9 cellular contexts compared by ENCODE assay signal in the genomic region with DNA sequence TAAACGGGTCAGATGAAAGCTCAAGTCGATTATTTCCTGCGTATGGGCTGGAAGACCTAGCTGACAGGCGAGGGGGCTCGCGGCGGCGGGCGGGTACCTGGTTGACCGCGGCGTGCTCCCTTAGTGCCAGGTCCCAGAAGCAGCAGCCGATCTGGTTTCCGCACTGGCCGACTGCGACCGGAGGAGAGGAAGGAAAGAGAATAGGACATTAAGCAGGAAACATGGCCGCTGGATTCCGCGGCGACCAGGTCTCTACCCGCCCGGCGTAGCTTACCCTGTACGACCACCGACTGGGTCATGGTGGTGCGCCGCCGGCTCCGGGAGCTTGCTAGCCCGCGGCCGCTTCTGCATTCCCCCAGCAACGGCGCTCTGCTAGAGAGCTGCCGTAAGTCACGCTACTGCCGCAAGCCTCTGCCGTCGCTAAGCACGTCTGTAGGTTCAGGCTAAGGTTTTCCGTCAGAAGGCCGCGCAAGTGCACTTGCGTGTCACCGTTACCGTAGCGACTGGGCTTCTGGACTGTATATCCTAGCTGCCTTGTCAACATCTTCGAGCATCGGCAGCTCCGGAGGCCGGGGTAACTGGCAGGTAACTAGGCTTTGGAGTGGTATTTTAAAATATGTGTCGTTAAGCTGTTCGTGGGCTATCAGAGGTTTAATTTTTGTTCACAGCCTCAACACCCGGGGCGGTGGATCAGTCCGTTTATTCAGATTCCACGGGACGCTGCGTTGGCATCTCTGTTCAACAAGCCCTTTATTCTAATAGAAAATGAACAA. TPM values are rescaled to one million over a fixed set of nuclear protein-coding genes. Genes with fewer than 3 reads are reported as not detected.
DNase-seq lines count a peak whose midpoint lies in the region; ATAC-seq and TF ChIP-seq lines count a peak whose summit lies in the region.
"Had no signal": no experiment of that assay in that cellular context is flagged by ENCODE, and none has a peak within 500 bp of the region (broad histone marks: within the 10 kb centered on the region; RNA-seq: fewer than 3 reads in every experiment).

Gene FAM229B (plus strand): TSS at position 456 of the 773 bp plus-strand sequence. CDS start 11,693 bp downstream, outside the sequence.
Gene TUBE1 (minus strand): TSS at position 347 of the 773 bp plus-strand sequence. CDS start 48 bp downstream, at position 299.

- CTCF ChIA-PET in activated CD4-positive, alpha-beta T cell treated with anti-CD3 and anti-CD28 coated beads for 36 hours (lab: Charles Lee) = interaction anchor here (0.6 to 4.4 kb wide), 24 partner anchors 9 to 1925 kb away, joined by 3 to 101 read pairs (median 4); partner anchors contain the start of gene TRAF3IP2

- no peaks in the 10 kb centered on the region for H3K9me3 ChIP-seq in BE2C

- H3K4me3 ChIP-seq in BE2C (ENCODE audit: low read depth, low read length) = peak within 1 kb of the TSS; percentile 97
- H3K4me3 ChIP-seq in coronary artery = peak within 1 kb of the TSS; percentile 82

- no peaks in the 10 kb centered on the region for H3K9me3 Mint-ChIP-seq in activated CD4-positive, alpha-beta T cell treated with anti-CD3 and anti-CD28 coated beads for 36 hours (ENCODE audit: low read depth)
- H3K9me3 Mint-ChIP-seq: dendritic cell treated with granulocyte-macrophage colony-stimulating factor and Interleukin-4, amounts not matched to agents 40 ng/mL and 50 ng/mL, for 4 days had no signal

- ATAC-seq in HG03432 (IDR thresholded peaks at IDR 0.05; ENCODE audit: unreplicated experiment) = peak; percentile 97
- peak; percentile 98 for ATAC-seq in activated CD4-positive, alpha-beta T cell treated with anti-CD3 and anti-CD28 coated beads for 36 hours
- peak; percentile 99 for ATAC-seq in left colon

- peaks cover 12% of the 10 kb centered on the region for H3K27me3 Mint-ChIP-seq in activated CD4-positive, alpha-beta T cell treated with anti-CD3 and anti-CD28 coated beads for 36 hours

- no peaks in the 10 kb centered on the region for H3K27me3 ChIP-seq in BE2C

- POLR2A ChIA-PET in activated CD4-positive, alpha-beta T cell treated with anti-CD3 and anti-CD28 coated beads for 36 hours (lab: Charles Lee) = interaction anchor here (0.5 to 0.9 kb wide), 4 partner anchors 76 to 1879 kb away, joined by 3 to 13 read pairs (median 4); partner anchors contain the start of gene TRAF3IP2

- intact Hi-C loops in activated CD4-positive, alpha-beta T cell treated with anti-CD3 and anti-CD28 coated beads for 36 hours (cut with DNase I, micrococcal nuclease) = loop anchor here (1.0 to 2.0 kb wide), 5 partner anchors 45 to 1883 kb away; partner anchors contain the start of gene HDAC2 (in 1 of the 2)
- intact Hi-C loops in left colon (cut with DNase I, micrococcal nuclease) = no loop called here

- H3K4me3 Mint-ChIP-seq in activated CD4-positive, alpha-beta T cell treated with anti-CD3 and anti-CD28 coated beads for 36 hours = no peak within 1 kb of the TSS
- H3K4me3 Mint-ChIP-seq: dendritic cell treated with granulocyte-macrophage colony-stimulating factor and Interleukin-4, amounts not matched to agents 40 ng/mL and 50 ng/mL, for 4 days had no signal

- TF ChIP-seq POLR2A in GM19193 (IDR thresholded peaks at IDR 0.05; ENCODE audit: extremely low read depth, insufficient read depth, insufficient read length) = peak; percentile 80

- peaks cover 20% of the 10 kb centered on the region for H3K36me3 Mint-ChIP-seq in activated CD4-positive, alpha-beta T cell treated with anti-CD3 and anti-CD28 coated beads for 36 hours (ENCODE audit: low read depth)

- peak; percentile 95 for DNase-seq in BE2C
- peak; percentile 59 for DNase-seq in NCI-H510A (lab: John Stamatoyannopoulos, UW)
- peak; percentile 95 for DNase-seq in activated CD4-positive, alpha-beta T cell treated with anti-CD3 and anti-CD28 coated beads for 36 hours
- peak; percentile 94 for DNase-seq in coronary artery (ENCODE audit: low spot score)
- peak; percentile 93 to 96 for DNase-seq in left colon
- DNase-seq in stimulated activated CD4-positive, alpha-beta T cell treated with anti-CD3 and anti-CD28 coated beads, Interleukin-1b, Interleukin-23, amount 100 ng/mL, for 48 hours = peak; percentile 92

- peak within 1 kb of the TSS; percentile 79 to 86 for H3K27ac ChIP-seq in coronary artery

- TF ChIP-seq CTCF in BE2C (IDR thresholded peaks at IDR 0.05; ENCODE audit: low read depth, low read length) (no peak), coronary artery (IDR thresholded peaks at IDR 0.05) (no peak)

- H3K4me1 Mint-ChIP-seq in activated CD4-positive, alpha-beta T cell treated with anti-CD3 and anti-CD28 coated beads for 36 hours = peaks cover 11% of the 10 kb centered on the region

- no peak within 1 kb of the TSS for H3K27ac Mint-ChIP-seq in activated CD4-positive, alpha-beta T cell treated with anti-CD3 and anti-CD28 coated beads for 36 hours
- H3K27ac Mint-ChIP-seq: dendritic cell treated with granulocyte-macrophage colony-stimulating factor and Interleukin-4, amounts not matched to agents 40 ng/mL and 50 ng/mL, for 4 days had no signal

- H3K4me1 ChIP-seq in BE2C = no peaks in the 10 kb centered on the region

- no peaks in the 10 kb centered on the region for H3K36me3 ChIP-seq in BE2C

RNA-seq across cellular contexts. Expression of gene FAM229B, which starts in this region (rescaled TPM):
- polyA plus RNA-seq in BE2C (2012; ENCODE audit: insufficient read depth, insufficient read length, low read depth) = 19.2 TPM
- total RNA-seq in activated CD4-positive, alpha-beta T cell treated with anti-CD3 and anti-CD28 coated beads for 36 hours = 1 to 10 TPM; 6.4 to 7.3 TPM
- 1 to 10 TPM in 1 of 2 donors, under 1 TPM in 1; 0.49 to 3.3 TPM for total RNA-seq in left colon

RNA-seq across cellular contexts. Expression of gene TUBE1, which starts in this region (rescaled TPM):
- polyA plus RNA-seq in BE2C (2012; ENCODE audit: insufficient read depth, insufficient read length, low read depth) = 33.6 TPM
- 10 to 100 TPM; 41.8 to 44.4 TPM for total RNA-seq in activated CD4-positive, alpha-beta T cell treated with anti-CD3 and anti-CD28 coated beads for 36 hours
- total RNA-seq in left colon = 1 to 10 TPM; 8.7 to 9.1 TPM

Comparison
In these comparisons a context has a peak if more than half of its experiments do, and no peak if none do; other contexts are left out.
1. Peak in every context shown above with its lines: DNase-seq, ATAC-seq, H3K4me3 ChIP-seq and H3K27ac ChIP-seq.
2. RNA of gene TUBE1 (total RNA-seq): 41.8 to 44.4 TPM in activated CD4-positive, alpha-beta T cell treated with anti-CD3 and anti-CD28 coated beads for 36 hours; 8.7 to 9.1 TPM in left colon; every median in the first group is over 4 times any median in the second.
3. intact Hi-C loops: an anchor here in activated CD4-positive, alpha-beta T cell treated with anti-CD3 and anti-CD28 coated beads for 36 hours (1.0 to 2.0 kb wide); none called in left colon.